In the genomic region with DNA sequence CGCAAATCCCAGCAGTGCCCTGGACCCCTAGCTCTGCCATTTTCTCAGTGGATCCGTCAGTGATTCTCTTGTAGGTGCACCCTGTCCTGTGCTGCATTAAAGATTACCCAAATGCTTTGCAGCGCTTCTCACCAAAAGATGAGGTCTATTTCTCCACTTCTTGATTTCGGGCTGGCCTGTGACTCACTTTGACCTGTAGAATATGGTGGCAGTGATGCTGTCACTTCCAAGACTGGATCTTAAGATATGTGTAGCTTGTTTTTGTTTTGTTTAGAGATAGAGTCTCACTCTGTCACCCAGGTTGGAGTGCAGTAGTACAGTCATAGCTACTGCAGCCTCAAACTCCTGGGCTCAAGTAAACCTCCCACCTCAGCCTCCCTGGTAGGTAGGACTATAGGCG, we compare ENCODE assay signal across 20 cellular contexts. TPM values are rescaled to one million over a fixed set of nuclear protein-coding genes. Genes with fewer than 3 reads are reported as not detected.
A peak's percentile ranks its signal among the peaks of the same experiment; 100 is the strongest.
DNase-seq lines count a peak whose midpoint lies in the region; ATAC-seq, FAIRE-seq and TF ChIP-seq lines count a peak whose summit lies in the region.
"Had no signal": no experiment of that assay in that cellular context is flagged by ENCODE, and none has a peak within 500 bp of the region (broad histone marks: within the 10 kb centered on the region; RNA-seq: fewer than 3 reads in every experiment).

No MANE protein-coding gene starts in this region.

- H3K9me3 Mint-ChIP-seq in CD14-positive monocyte, result no peaks in the 10 kb centered on the region
- no peaks in the 10 kb centered on the region for H3K9me3 Mint-ChIP-seq in CD8-positive, alpha-beta memory T cell
- H3K9me3 Mint-ChIP-seq: CD8-positive, alpha-beta T cell had no signal

- peak; percentile 74 for FAIRE-seq in K562 (lab: Jason Lieb, UNC)
- FAIRE-seq: D721Med, GM12878, H1 had no signal

- no peaks in the 10 kb centered on the region for H4K20me1 ChIP-seq in K562 (replicated peaks; ENCODE audit: control insufficient read depth, insufficient read depth, low read length)

- H3K27ac ChIP-seq in K562 (ENCODE audit: extremely low read depth, low read depth, low read length), result no peak overlapping the region
- H3K27ac ChIP-seq in dorsolateral prefrontal cortex, result no peak overlapping the region
- H3K27ac ChIP-seq in CD8-positive, alpha-beta memory T cell (ENCODE audit: low read depth, low read length), result no peak overlapping the region
- H3K27ac ChIP-seq: GM23248 had no signal

- H3K4me1 ChIP-seq in K562 (replicated peaks in 1 of 2; ENCODE audit: control insufficient read depth in 2 of 2, insufficient read depth in 2 of 2, low read length in 2 of 2), result peaks cover 16 to 30% of the 10 kb centered on the region in 2 experiments
- peaks cover 22% of the 10 kb centered on the region for H3K4me1 ChIP-seq in CD8-positive, alpha-beta memory T cell (ENCODE audit: insufficient read depth, low read length)

- no peak overlapping the region for H2AFZ ChIP-seq in K562 (ENCODE audit: low read depth, low read length)
- H2AFZ ChIP-seq: GM23248 had no signal

- H3K27me3 Mint-ChIP-seq in CD14-positive monocyte (ENCODE audit: low read depth in 3 of 3), result peaks cover 10 to 13% (median 11%) of the 10 kb centered on the region in 3 donors
- peaks cover 6 to 16% of the 10 kb centered on the region in 2 donors for H3K27me3 Mint-ChIP-seq in CD8-positive, alpha-beta memory T cell

- TF ChIP-seq POLR2A in K562 (conservative IDR thresholded peaks at IDR 0.05), result no peak
- no peak for TF ChIP-seq POLR2A in erythroblast (IDR thresholded peaks at IDR 0.05; ENCODE audit: low read length)

- ATAC-seq in K562 (no peak), sciatic nerve (no peak)
- ATAC-seq: CD8-positive, alpha-beta T cell; GM12878; HCT116 had no signal

- H3K27ac Mint-ChIP-seq in CD14-positive monocyte, result no peak overlapping the region
- H3K27ac Mint-ChIP-seq in CD8-positive, alpha-beta memory T cell, result no peak overlapping the region
- H3K27ac Mint-ChIP-seq: CD8-positive, alpha-beta T cell had no signal

- 0 out of 2 replicates have a peak overlapping the region, but pooled peaks have one; percentile 6 for H3K4me2 ChIP-seq in K562 (ENCODE audit: insufficient read depth, low read length)

- POLR2A ChIA-PET in K562 (lab: Yijun Ruan, JAX), result interaction anchor here (0.6 to 0.7 kb wide), 2 partner anchors 398 to 1345 kb away, joined by 3 to 4 read pairs; no protein-coding TSS in a partner anchor
- POLR2A ChIA-PET in CD8-positive, alpha-beta memory T cell (lab: Charles Lee), result no interaction called here

- in situ Hi-C loops in K562 (cut with MboI), result no loop called here

- no peaks in the 10 kb centered on the region for H3K9me3 ChIP-seq in K562 (replicated peaks; ENCODE audit: control insufficient read depth, insufficient read depth, low read depth, low read length)
- H3K9me3 ChIP-seq in CD8-positive, alpha-beta memory T cell (ENCODE audit: low read length), result no peaks in the 10 kb centered on the region

- H3K36me3 Mint-ChIP-seq in CD14-positive monocyte, result no peaks in the 10 kb centered on the region
- H3K36me3 Mint-ChIP-seq in CD8-positive, alpha-beta memory T cell, result peaks cover 0 to 7% (median 0%) of the 10 kb centered on the region in 3 donors
- H3K36me3 Mint-ChIP-seq: CD4-positive, CD25-positive, alpha-beta regulatory T cell; CD8-positive, alpha-beta T cell had no signal

- H3K27me3 ChIP-seq in K562 (ENCODE audit: control insufficient read depth in 2 of 2, insufficient read depth in 2 of 2, low read length in 2 of 2) (peaks cover 2 to 10% of the 10 kb centered on the region in 2 experiments; a peak in 1 of 5 replicates), dorsolateral prefrontal cortex (no peaks in the 10 kb centered on the region)
- H3K27me3 ChIP-seq in CD8-positive, alpha-beta memory T cell (ENCODE audit: insufficient read depth, low read length, poor library complexity, severe bottlenecking), result no peaks in the 10 kb centered on the region

- peak; percentile 32; the same call in 1 of the 2 replicates for TF ChIP-seq EP300 in K562 (IDR thresholded peaks at IDR 0.05; ENCODE audit: low read length)

- BruUV-seq in K562 (replicated peaks; lab: Mats Ljungman, UMichigan), result no TSS peak

- TF ChIP-seq RAD21 in K562 (CRISPR knock-in tag; conservative IDR thresholded peaks at IDR 0.05 in 1 of 2, IDR thresholded peaks at IDR 0.05 in 1 of 2), result no peak

- peaks cover 4% of the 10 kb centered on the region for H3K9me1 ChIP-seq in K562 (ENCODE audit: control insufficient read depth, insufficient read depth, low read length)

- H3K9ac ChIP-seq in K562 (ENCODE audit: insufficient read depth in 1 of 2, low read depth in 2 of 2, low read length in 2 of 2), result no peak overlapping the region
- H3K9ac ChIP-seq: GM23248 had no signal

- H3K4me1 Mint-ChIP-seq in CD14-positive monocyte, result peaks cover 2% of the 10 kb centered on the region
- H3K4me1 Mint-ChIP-seq in CD8-positive, alpha-beta memory T cell, result peaks cover 16 to 33% (median 30%) of the 10 kb centered on the region in 3 donors

- DNase-seq in CD14-positive monocyte (ENCODE audit: low spot score) (peak; percentile 9), K562 (ENCODE audit: extremely low read depth in 1 of 4, low spot score in 3 of 4) (peak in 1 of 4 experiments; percentile 52), erythroblast (lab: John Stamatoyannopoulos, UW) (peak; percentile 21 to 37), sciatic nerve (ENCODE audit: low spot score) (peak; percentile 4), dorsolateral prefrontal cortex (no peak), HT-29 (ENCODE audit: low spot score) (no peak)
- no peak for DNase-seq in CD8-positive, alpha-beta memory T cell
- DNase-seq: C1 segment of cervical spinal cord; CD4-positive, CD25-positive, alpha-beta regulatory T cell; CD8-positive, alpha-beta T cell; DMS 273 treated with DMSO at 0.1 percent for 48 hours; DMS79; EL; GDM1; GM23248; H7 had no signal

- no peak overlapping the region for H3K4me3 ChIP-seq in K562
- H3K4me3 ChIP-seq in dorsolateral prefrontal cortex, result no peak overlapping the region
- no peak overlapping the region for H3K4me3 ChIP-seq in CD8-positive, alpha-beta memory T cell (ENCODE audit: low read length)
- H3K4me3 ChIP-seq: GM12878, GM23248 had no signal

- CTCF ChIA-PET in K562 (lab: Yijun Ruan, JAX; ENCODE audit: low intra/inter-chr PET ratio), result interaction anchor here (0.6 kb wide), 1 partner anchor 37 kb away, joined by 3 read pairs; no protein-coding TSS in a partner anchor
- CTCF ChIA-PET in CD8-positive, alpha-beta memory T cell (lab: Charles Lee), result no interaction called here

- TF ChIP-seq CTCF in CD14-positive monocyte (IDR thresholded peaks at IDR 0.05), result no peak
- no peak for TF ChIP-seq CTCF in K562 (IDR thresholded peaks at IDR 0.05 in 2 of 3, conservative IDR thresholded peaks at IDR 0.05 in 1 of 3; ENCODE audit: insufficient read depth in 2 of 3, low read depth in 1 of 3, low read length in 3 of 3)
- TF ChIP-seq CTCF in dorsolateral prefrontal cortex (IDR thresholded peaks at IDR 0.05 in 54 of 56, conservative IDR thresholded peaks at IDR 0.05 in 2 of 56; ENCODE audit: low read depth in 1 of 56, partially characterized antibody in 56 of 56), result no peak

- no peak overlapping the region for H3K4me3 Mint-ChIP-seq in CD14-positive monocyte
- H3K4me3 Mint-ChIP-seq in CD8-positive, alpha-beta memory T cell, result no peak overlapping the region
- H3K4me3 Mint-ChIP-seq: CD4-positive, CD25-positive, alpha-beta regulatory T cell; CD8-positive, alpha-beta T cell had no signal

- 22% methylated on average over 5 of the region's 5 CpGs for WGBS in K562 (ENCODE audit: insufficient coverage, low coverage, missing lambda C conversion rate)

- H3K36me3 ChIP-seq in K562 (ENCODE audit: control insufficient read depth, insufficient read depth, low read length), result no peaks in the 10 kb centered on the region
- no peaks in the 10 kb centered on the region for H3K36me3 ChIP-seq in CD8-positive, alpha-beta memory T cell (ENCODE audit: insufficient read depth, low read length)

- intact Hi-C loops in CD14-positive monocyte (cut with micrococcal nuclease) (no loop called here), K562 (cut with micrococcal nuclease) (no loop called here), sciatic nerve (cut with DNase I) (no loop called here), dorsolateral prefrontal cortex (cut with DNase I) (no loop called here)

- no peaks in the 10 kb centered on the region for H3K79me2 ChIP-seq in K562 (ENCODE audit: control insufficient read depth, insufficient read depth, low read length)

TF ChIP-seq in K562, 482 proteins besides CTCF, POLR2A, EP300 and RAD21 (continues in another document):
- TF ChIP-seq ZNF384 (IDR thresholded peaks at IDR 0.05; ENCODE audit: low read depth, low read length) (no peak), ZFP1 (CRISPR knock-in tag; IDR thresholded peaks at IDR 0.05) (no peak), TCF7 (IDR thresholded peaks at IDR 0.05; ENCODE audit: borderline replicate concordance) (no peak), NCOR1 (IDR thresholded peaks at IDR 0.05) (no peak), JUND (IDR thresholded peaks at IDR 0.05; ENCODE audit: borderline replicate concordance, low read depth, low read length) (peak; percentile 60; the same call in 1 of the 2 replicates), JUND (tag; IDR thresholded peaks at IDR 0.05; ENCODE audit: borderline replicate concordance, low read depth, low read length) (no peak)

RNA-seq across cellular contexts. Expression of gene ZMIZ1, which starts 37.0 kb away (rescaled TPM):
- polyA plus RNA-seq in CD14-positive monocyte (1 to 10 TPM; 3.3 to 8.9 TPM), K562 (2011; rRNA removed) (3.6 and 6.2 TPM in 2 replicates), K562 (2014; fragmentation: Illumina TruSeq; extraction: Trizol) (22.9 and 25.1 TPM in 2 replicates), K562 (2014; fragmentation: Nextera tagmentation; extraction: Ambion mirVana) (1 to 10 TPM; 1.0 to 1.9 TPM), K562 (2014; rRNA removed) (11.0 and 11.7 TPM in 2 replicates)
- 31.4 and 71.8 TPM in 2 replicates for total RNA-seq in K562 (2011; cell fraction: chromatin; rRNA removed; ENCODE audit: low replicate concordance)
- total RNA-seq in K562 (2011; cell fraction: nucleolus; rRNA removed), result 28.6 and 32.2 TPM in 2 replicates
- total RNA-seq in K562 (2011; cell fraction: nucleoplasm; rRNA removed), result 31.8 and 38.1 TPM in 2 replicates
- total RNA-seq in K562 (2014; rRNA removed) (7.0 and 7.7 TPM in 2 replicates), K562 (2014; rRNA removed; fragmentation: Illumina TruSeq; extraction: Trizol) (2.6 and 2.8 TPM in 2 replicates), K562 (2015; rRNA removed; fragmentation: Illumina TruSeq; extraction: Trizol) (4.3 and 5.0 TPM in 2 replicates), K562 (2021) (30.3 and 37.3 TPM in 2 replicates), sciatic nerve (96.7 TPM), dorsolateral prefrontal cortex (100 to 1,000 TPM in 47 of 120 experiments, 10 to 100 TPM in 73; 67.5 to 153 (median 96.5) TPM)
- polyA plus RNA-seq in K562 (2011; cell fraction: cytosol; rRNA removed), result 5.2 and 5.4 TPM in 2 replicates
- 18.9 and 30.6 TPM in 2 replicates for polyA plus RNA-seq in K562 (2011; cell fraction: nucleus; rRNA removed)
- 23.3 and 39.2 TPM in 2 replicates for polyA plus RNA-seq in K562 (2012)
- polyA minus RNA-seq in K562 (2011; rRNA and poly(A)+ RNA removed), result 5.8 and 6.7 TPM in 2 replicates
- polyA minus RNA-seq in K562 (2011; cell fraction: cytosol; rRNA and poly(A)+ RNA removed), result 14.9 and 22.3 TPM in 2 replicates
- 17.6 and 22.4 TPM in 2 replicates for polyA minus RNA-seq in K562 (2011; cell fraction: nucleus; rRNA and poly(A)+ RNA removed)
- total RNA-seq in HT-29 (2014; rRNA removed; shearing (Covaris generic)), result 21.0 and 27.5 TPM in 2 replicates
- total RNA-seq in CD8-positive, alpha-beta memory T cell, result 10 to 100 TPM; 34.7 to 36.3 TPM
- polyA plus RNA-seq in CD8-positive, alpha-beta memory T cell, result 8.0 TPM

Comparison
In these comparisons a context has a peak if more than half of its experiments do, and no peak if none do; other contexts are left out.
1. DNase-seq: peak in CD14-positive monocyte (single experiment), erythroblast (2 of 2) and sciatic nerve (single experiment); none in dorsolateral prefrontal cortex (0 of 10), HT-29 (single experiment) and CD8-positive, alpha-beta memory T cell (0 of 5).